22 cellular contexts compared by ENCODE assay signal in the genomic region with DNA sequence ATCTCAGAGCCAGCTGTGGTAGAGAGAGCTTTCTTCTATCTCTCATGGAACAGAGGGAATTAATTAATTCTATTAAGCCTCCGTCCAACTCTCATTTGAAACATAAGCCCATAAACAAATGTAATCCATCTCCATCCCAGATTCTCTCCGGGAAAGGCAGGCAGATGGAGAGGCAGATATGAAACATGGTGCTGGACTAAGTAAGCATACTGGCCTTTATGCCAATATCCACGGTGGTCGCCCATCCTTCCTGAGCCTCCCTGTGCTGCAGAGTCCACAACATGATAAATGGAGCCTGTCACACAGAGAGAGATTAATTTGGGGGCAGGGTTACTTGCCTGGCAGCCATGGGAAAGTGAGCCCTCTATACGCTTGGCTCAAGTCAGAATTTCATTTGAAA. TPM values are rescaled to one million over a fixed set of nuclear protein-coding genes. Genes with fewer than 3 reads are reported as not detected.
DNase-seq lines count a peak whose midpoint lies in the region; ATAC-seq, FAIRE-seq and TF ChIP-seq lines count a peak whose summit lies in the region.
"Had no signal": no experiment of that assay in that cellular context is flagged by ENCODE, and none has a peak within 500 bp of the region (broad histone marks: within the 10 kb centered on the region; RNA-seq: fewer than 3 reads in every experiment).

No MANE protein-coding gene starts in this region.

- peaks cover 0 to 24% of the 10 kb centered on the region in 2 donors for H3K4me1 Mint-ChIP-seq in natural killer cell treated with Interleukin-12 subunit alpha and Interleukin-12 subunit beta and Interleukin-15 and Interleukin-18, amount 100 ng/mL, for 72 hours (ENCODE audit: low read depth in 2 of 2)
- H3K4me1 Mint-ChIP-seq: CD4-positive, CD25-positive, alpha-beta regulatory T cell had no signal

- no peak overlapping the region for H3K27ac Mint-ChIP-seq in natural killer cell treated with Interleukin-12 subunit alpha and Interleukin-12 subunit beta and Interleukin-15 and Interleukin-18, amount 100 ng/mL, for 72 hours
- H3K27ac Mint-ChIP-seq: CD4-positive, CD25-positive, alpha-beta regulatory T cell had no signal

- FAIRE-seq in D721Med (lab: Jason Lieb, UNC) = peak; percentile 75
- FAIRE-seq: GM12878 had no signal

- no peak for DNase-seq in D721Med (ENCODE audit: insufficient read length, low spot score)
- peak; percentile 55 for DNase-seq in NCI-H82 treated with DMSO at 0.1 percent for 48 hours (lab: John Stamatoyannopoulos, UW; ENCODE audit: unreplicated experiment)
- DNase-seq in substantia nigra (lab: John Stamatoyannopoulos, UW) = no peak
- DNase-seq in NK-92 treated with Interleukin-12 subunit alpha and Interleukin-12 subunit beta, amount 100 ng/mL, for 24 hours (lab: John Stamatoyannopoulos, UW) = no peak
- DNase-seq in activated CD8-positive, alpha-beta memory T cell treated with anti-CD3 and anti-CD28 coated beads for 24 hours = no peak
- DNase-seq in natural killer cell treated with Interleukin-12 subunit alpha and Interleukin-12 subunit beta and Interleukin-15 and Interleukin-18, amount 100 ng/mL, for 72 hours (ENCODE audit: low spot score) = no peak
- DNase-seq: CD4-positive, CD25-positive, alpha-beta regulatory T cell; GDM1; GOT3; KBM-7; MG63; NCI-H1105 treated with DMSO at 0.1 percent for 48 hours; NCI-H146; NCI-H1930; NCI-H2107; OCI-M1; Peyer's patch; SHP77 treated with DMSO at 0.1 percent for 48 hours had no signal

- H3K9me3 Mint-ChIP-seq in natural killer cell treated with Interleukin-12 subunit alpha and Interleukin-12 subunit beta and Interleukin-15 and Interleukin-18, amount 100 ng/mL, for 72 hours = no peaks in the 10 kb centered on the region

- no peaks in the 10 kb centered on the region for H3K36me3 Mint-ChIP-seq in natural killer cell treated with Interleukin-12 subunit alpha and Interleukin-12 subunit beta and Interleukin-15 and Interleukin-18, amount 100 ng/mL, for 72 hours
- H3K36me3 Mint-ChIP-seq: CD4-positive, CD25-positive, alpha-beta regulatory T cell had no signal

- peak overlapping the region; percentile 32 for H3K27ac ChIP-seq in cingulate gyrus (ENCODE audit: low read depth, low read length)
- peak overlapping the region; percentile 70 for H3K27ac ChIP-seq in substantia nigra (ENCODE audit: low read depth, low read length, poor library complexity, severe bottlenecking)
- H3K27ac ChIP-seq: BLaER1, Peyer's patch, SK-N-MC had no signal

- no peak for TF ChIP-seq CTCF in D721Med (IDR thresholded peaks at IDR 0.05; ENCODE audit: insufficient read depth, missing control alignments)

- ATAC-seq in natural killer cell treated with Interleukin-12 subunit alpha and Interleukin-12 subunit beta and Interleukin-15 and Interleukin-18, amount 100 ng/mL, for 72 hours = no peak
- ATAC-seq: GM12878 had no signal

- no peak overlapping the region for H3K4me3 Mint-ChIP-seq in natural killer cell treated with Interleukin-12 subunit alpha and Interleukin-12 subunit beta and Interleukin-15 and Interleukin-18, amount 100 ng/mL, for 72 hours
- H3K4me3 Mint-ChIP-seq: CD4-positive, CD25-positive, alpha-beta regulatory T cell had no signal

- peaks cover 2 to 6% of the 10 kb centered on the region in 2 donors for H3K27me3 Mint-ChIP-seq in natural killer cell treated with Interleukin-12 subunit alpha and Interleukin-12 subunit beta and Interleukin-15 and Interleukin-18, amount 100 ng/mL, for 72 hours

RNA-seq across cellular contexts. Expression of gene PRR5L, which starts 44.8 kb away (rescaled TPM):
- 100 to 1,000 TPM; 172 to 533 TPM for total RNA-seq in natural killer cell treated with Interleukin-12 subunit alpha and Interleukin-12 subunit beta and Interleukin-15 and Interleukin-18, amount 100 ng/mL, for 72 hours

RNA-seq across cellular contexts. Expression of gene COMMD9, which starts 51.7 kb away (rescaled TPM):
- 10 to 100 TPM; 49.1 to 54.8 TPM for total RNA-seq in natural killer cell treated with Interleukin-12 subunit alpha and Interleukin-12 subunit beta and Interleukin-15 and Interleukin-18, amount 100 ng/mL, for 72 hours
